ENCODE assay signal across 2 cellular contexts in the genomic region with DNA sequence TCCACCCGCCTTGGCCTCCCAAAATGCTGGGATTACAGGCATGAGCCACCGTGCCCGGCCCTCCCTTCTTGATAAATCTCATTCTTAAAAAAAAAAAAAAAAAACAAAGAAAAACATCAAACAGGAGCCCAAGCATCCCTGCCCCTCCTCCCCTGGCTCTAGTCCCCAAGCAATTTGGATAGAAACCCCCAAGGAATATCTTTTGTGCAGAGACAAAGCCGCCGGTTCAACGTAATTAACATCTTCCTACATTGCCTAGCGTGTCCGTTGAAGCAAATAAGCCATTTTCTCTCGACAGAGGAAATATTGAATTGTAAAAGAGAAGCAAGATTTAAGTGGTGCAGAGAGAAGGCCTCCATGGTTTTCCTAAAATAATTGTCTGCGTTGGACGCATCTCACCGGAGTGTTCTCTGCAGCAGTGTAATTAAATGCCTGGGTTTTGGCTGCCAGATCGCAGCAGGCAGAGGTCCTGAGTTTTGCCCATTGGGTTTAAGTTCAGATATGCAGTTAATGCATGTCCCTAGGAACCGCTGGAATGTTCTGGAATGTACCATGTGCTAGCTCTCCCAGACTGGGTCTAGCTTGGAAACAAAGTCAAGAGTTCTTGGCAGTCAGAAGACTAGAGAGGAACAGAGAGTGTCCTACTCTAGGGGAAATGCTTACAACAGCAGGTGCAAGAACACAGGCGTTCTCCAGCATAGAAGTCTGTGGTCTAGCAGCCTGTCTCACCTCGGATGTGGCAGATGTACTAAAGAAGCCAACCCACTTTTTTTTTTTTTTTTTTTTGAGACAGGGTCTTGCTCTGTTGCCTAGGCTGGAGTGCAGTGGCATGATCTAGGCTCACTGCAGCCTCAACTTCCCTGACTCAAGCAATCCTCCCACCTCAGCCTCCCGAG.
TF ChIP-seq lines count a peak whose summit lies in the region.

No MANE protein-coding gene starts in this region.

TF ChIP-seq in HepG2, 621 proteins besides CTCF, POLR2A, EP300 and RAD21:
- TF ChIP-seq ERF (CRISPR knock-in tag; IDR thresholded peaks at IDR 0.05) (no peak), TCF7L2 (IDR thresholded peaks at IDR 0.05; ENCODE audit: low read depth, low read length) (no peak), FOXA3 (CRISPR knock-in tag; IDR thresholded peaks at IDR 0.05) (no peak), ZNF530 (CRISPR knock-in tag; IDR thresholded peaks at IDR 0.05; ENCODE audit: low read depth) (no peak), FIP1L1 (IDR thresholded peaks at IDR 0.05; ENCODE audit: borderline replicate concordance, insufficient read depth, low read depth, low read length) (no peak), PAF1 (CRISPR knock-in tag; IDR thresholded peaks at IDR 0.05) (no peak), BHLHE40 (IDR thresholded peaks at IDR 0.05; ENCODE audit: low read length) (no peak), ZSCAN9 (CRISPR knock-in tag; IDR thresholded peaks at IDR 0.05; ENCODE audit: borderline replicate concordance) (no peak), FOXC1 (CRISPR knock-in tag; IDR thresholded peaks at IDR 0.05; ENCODE audit: borderline replicate concordance) (no peak), TEAD2 (CRISPR knock-in tag; IDR thresholded peaks at IDR 0.05) (no peak), ZFP62 (CRISPR knock-in tag; IDR thresholded peaks at IDR 0.05) (no peak), MTF1 (CRISPR knock-in tag; IDR thresholded peaks at IDR 0.05) (no peak), ZNF451 (CRISPR knock-in tag; IDR thresholded peaks at IDR 0.05) (no peak), SIN3B (IDR thresholded peaks at IDR 0.05; ENCODE audit: low read length) (no peak), MZF1 (CRISPR knock-in tag; IDR thresholded peaks at IDR 0.05; ENCODE audit: borderline replicate concordance) (no peak)
- TF ChIP-seq, protein P1, sequence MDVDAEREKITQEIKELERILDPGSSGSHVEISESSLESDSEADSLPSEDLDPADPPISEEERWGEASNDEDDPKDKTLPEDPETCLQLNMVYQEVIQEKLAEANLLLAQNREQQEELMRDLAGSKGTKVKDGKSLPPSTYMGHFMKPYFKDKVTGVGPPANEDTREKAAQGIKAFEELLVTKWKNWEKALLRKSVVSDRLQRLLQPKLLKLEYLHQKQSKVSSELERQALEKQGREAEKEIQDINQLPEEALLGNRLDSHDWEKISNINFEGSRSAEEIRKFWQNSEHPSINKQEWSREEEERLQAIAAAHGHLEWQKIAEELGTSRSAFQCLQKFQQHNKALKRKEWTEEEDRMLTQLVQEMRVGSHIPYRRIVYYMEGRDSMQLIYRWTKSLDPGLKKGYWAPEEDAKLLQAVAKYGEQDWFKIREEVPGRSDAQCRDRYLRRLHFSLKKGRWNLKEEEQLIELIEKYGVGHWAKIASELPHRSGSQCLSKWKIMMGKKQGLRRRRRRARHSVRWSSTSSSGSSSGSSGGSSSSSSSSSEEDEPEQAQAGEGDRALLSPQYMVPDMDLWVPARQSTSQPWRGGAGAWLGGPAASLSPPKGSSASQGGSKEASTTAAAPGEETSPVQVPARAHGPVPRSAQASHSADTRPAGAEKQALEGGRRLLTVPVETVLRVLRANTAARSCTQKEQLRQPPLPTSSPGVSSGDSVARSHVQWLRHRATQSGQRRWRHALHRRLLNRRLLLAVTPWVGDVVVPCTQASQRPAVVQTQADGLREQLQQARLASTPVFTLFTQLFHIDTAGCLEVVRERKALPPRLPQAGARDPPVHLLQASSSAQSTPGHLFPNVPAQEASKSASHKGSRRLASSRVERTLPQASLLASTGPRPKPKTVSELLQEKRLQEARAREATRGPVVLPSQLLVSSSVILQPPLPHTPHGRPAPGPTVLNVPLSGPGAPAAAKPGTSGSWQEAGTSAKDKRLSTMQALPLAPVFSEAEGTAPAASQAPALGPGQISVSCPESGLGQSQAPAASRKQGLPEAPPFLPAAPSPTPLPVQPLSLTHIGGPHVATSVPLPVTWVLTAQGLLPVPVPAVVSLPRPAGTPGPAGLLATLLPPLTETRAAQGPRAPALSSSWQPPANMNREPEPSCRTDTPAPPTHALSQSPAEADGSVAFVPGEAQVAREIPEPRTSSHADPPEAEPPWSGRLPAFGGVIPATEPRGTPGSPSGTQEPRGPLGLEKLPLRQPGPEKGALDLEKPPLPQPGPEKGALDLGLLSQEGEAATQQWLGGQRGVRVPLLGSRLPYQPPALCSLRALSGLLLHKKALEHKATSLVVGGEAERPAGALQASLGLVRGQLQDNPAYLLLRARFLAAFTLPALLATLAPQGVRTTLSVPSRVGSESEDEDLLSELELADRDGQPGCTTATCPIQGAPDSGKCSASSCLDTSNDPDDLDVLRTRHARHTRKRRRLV (CRISPR knock-in tag; IDR thresholded peaks at IDR 0.05): no peak

TF ChIP-seq in H1, 55 proteins besides CTCF, POLR2A, EP300 and RAD21:
- TF ChIP-seq GABPA (IDR thresholded peaks at IDR 0.05; ENCODE audit: borderline replicate concordance, insufficient read depth, low read length): no peak
- TF ChIP-seq POLR2AphosphoS5 (IDR thresholded peaks at IDR 0.05; ENCODE audit: low read depth, low read length): no peak
- TF ChIP-seq KDM4A (IDR thresholded peaks at IDR 0.05; ENCODE audit: low read depth, low read length, severe bottlenecking): no peak
- no peak for TF ChIP-seq CTBP2 (IDR thresholded peaks at IDR 0.05; ENCODE audit: borderline replicate concordance, insufficient read depth, insufficient read length, low read length)
- TF ChIP-seq CBX5 (IDR thresholded peaks at IDR 0.05; ENCODE audit: low read depth, low read length): no peak
- TF ChIP-seq ASH2L (IDR thresholded peaks at IDR 0.05; ENCODE audit: low read length): no peak
- TF ChIP-seq POU5F1 (IDR thresholded peaks at IDR 0.05; ENCODE audit: low read depth, low read length): no peak
- TF ChIP-seq CHD7 (IDR thresholded peaks at IDR 0.05; ENCODE audit: insufficient replicate concordance, low read length): no peak
- no peak for TF ChIP-seq SRF (IDR thresholded peaks at IDR 0.05; ENCODE audit: low read depth, low read length)
- no peak for TF ChIP-seq SIX5 (IDR thresholded peaks at IDR 0.05; ENCODE audit: low read depth, low read length)
- TF ChIP-seq TAF7 (optimal IDR thresholded peaks at IDR 0.05; ENCODE audit: borderline replicate concordance, low read depth, low read length): no peak
- TF ChIP-seq JUND (IDR thresholded peaks at IDR 0.05; ENCODE audit: low read length): no peak
- TF ChIP-seq RBBP5 (IDR thresholded peaks at IDR 0.05; ENCODE audit: borderline replicate concordance, low read depth, low read length): no peak
- TF ChIP-seq RFX5 (IDR thresholded peaks at IDR 0.05; ENCODE audit: borderline replicate concordance, low read depth, low read length): no peak
- no peak for TF ChIP-seq BCL11A (IDR thresholded peaks at IDR 0.05; ENCODE audit: low read depth in 2 of 2, low read length in 2 of 2)
- TF ChIP-seq SIRT6 (IDR thresholded peaks at IDR 0.05; ENCODE audit: low read length): no peak
